Comparison of ENCODE assay signal across 8 cellular contexts in genomic region chr4:24472514-24473308, GRCh38.
A peak's percentile ranks its signal among the peaks of the same experiment; 100 is the strongest.
DNase-seq lines count a peak whose midpoint lies in the region; ATAC-seq and TF ChIP-seq lines count a peak whose summit lies in the region.

No MANE protein-coding gene starts in this region.

- peak overlapping the region; percentile 77 for H3K4me3 Mint-ChIP-seq in activated CD8-positive, alpha-beta T cell treated with anti-CD3 and anti-CD28 coated beads for 36 hours
- peak overlapping the region; percentile 86 to 90 for H3K4me3 Mint-ChIP-seq in effector memory CD8-positive, alpha-beta T cell

- H3K27ac Mint-ChIP-seq in activated CD8-positive, alpha-beta T cell treated with anti-CD3 and anti-CD28 coated beads for 36 hours = no peak overlapping the region
- H3K27ac Mint-ChIP-seq in effector memory CD8-positive, alpha-beta T cell = peak overlapping the region; percentile 86

- peak; percentile 65 for ATAC-seq in GM19023 (IDR thresholded peaks at IDR 0.05; ENCODE audit: unreplicated experiment)
- peak; percentile 73 for ATAC-seq in HG03354 (IDR thresholded peaks at IDR 0.05; ENCODE audit: poor library complexity, severe bottlenecking, unreplicated experiment)
- ATAC-seq in activated CD8-positive, alpha-beta T cell treated with anti-CD3 and anti-CD28 coated beads for 36 hours = peak; percentile 34
- peak; percentile 77 for ATAC-seq in effector memory CD8-positive, alpha-beta T cell (replicated peaks)

- H3K27me3 Mint-ChIP-seq in activated CD8-positive, alpha-beta T cell treated with anti-CD3 and anti-CD28 coated beads for 36 hours = peaks cover 63% of the 10 kb centered on the region
- peaks cover 68 to 88% of the 10 kb centered on the region in 2 donors for H3K27me3 Mint-ChIP-seq in effector memory CD8-positive, alpha-beta T cell

- CTCF ChIA-PET in activated CD8-positive, alpha-beta T cell treated with anti-CD3 and anti-CD28 coated beads for 36 hours (lab: Charles Lee) = interaction anchor here (1.0 to 1.7 kb wide), 6 partner anchors 9 to 125 kb away, joined by 3 to 4 read pairs (median 3); no protein-coding TSS in a partner anchor

- H3K4me1 Mint-ChIP-seq in activated CD8-positive, alpha-beta T cell treated with anti-CD3 and anti-CD28 coated beads for 36 hours (ENCODE audit: low read depth) = peaks cover 28% of the 10 kb centered on the region
- H3K4me1 Mint-ChIP-seq in effector memory CD8-positive, alpha-beta T cell (ENCODE audit: low read depth in 2 of 2) = peaks cover 31 to 32% of the 10 kb centered on the region in 2 donors

- POLR2A ChIA-PET in activated CD8-positive, alpha-beta T cell treated with anti-CD3 and anti-CD28 coated beads for 36 hours (lab: Charles Lee) = interaction anchor here (0.7 kb wide), 1 partner anchor 1712 kb away, joined by 3 read pairs; no protein-coding TSS in a partner anchor

- no peaks in the 10 kb centered on the region for H3K36me3 Mint-ChIP-seq in activated CD8-positive, alpha-beta T cell treated with anti-CD3 and anti-CD28 coated beads for 36 hours (ENCODE audit: low read depth)
- H3K36me3 Mint-ChIP-seq in effector memory CD8-positive, alpha-beta T cell (ENCODE audit: insufficient read depth) = peaks cover 11% of the 10 kb centered on the region

- intact Hi-C loops in activated CD8-positive, alpha-beta T cell treated with anti-CD3 and anti-CD28 coated beads for 36 hours (cut with micrococcal nuclease) = no loop called here

- DNase-seq in AG09319 (ENCODE audit: extremely low read depth, low read depth) (peak; percentile 38), NCI-H524 treated with DMSO at 0.1 percent for 48 hours (lab: John Stamatoyannopoulos, UW) (peak; percentile 57), medulla oblongata (ENCODE audit: extremely low spot score) (peak; percentile 57)
- peak; percentile 65 for DNase-seq in activated CD8-positive, alpha-beta T cell treated with anti-CD3 and anti-CD28 coated beads for 36 hours
- peak; percentile 36 to 55 (median 43) for DNase-seq in effector memory CD8-positive, alpha-beta T cell
- DNase-seq in stimulated activated CD4-positive, alpha-beta T cell treated with anti-CD3 and anti-CD28 coated beads, TNF-alpha, amount 100 ng/mL, for 48 hours (ENCODE audit: low read depth in 3 of 3) = peak in 2 of 3 donors; percentile 8 to 44

- TF ChIP-seq CTCF in AG09319 (IDR thresholded peaks at IDR 0.05; ENCODE audit: low read depth, low read length) = peak; percentile 58
- TF ChIP-seq CTCF in activated CD8-positive, alpha-beta T cell treated with anti-CD3 and anti-CD28 coated beads for 36 hours (IDR thresholded peaks at IDR 0.05) = peak; percentile 62

- no peaks in the 10 kb centered on the region for H3K9me3 Mint-ChIP-seq in activated CD8-positive, alpha-beta T cell treated with anti-CD3 and anti-CD28 coated beads for 36 hours
- H3K9me3 Mint-ChIP-seq in effector memory CD8-positive, alpha-beta T cell = no peaks in the 10 kb centered on the region

Comparison
In these comparisons a context has a peak if more than half of its experiments do, and no peak if none do; other contexts are left out.
1. Peak in every context shown above with its lines: DNase-seq and ATAC-seq.